Comparison of ENCODE assay signal across 20 cellular contexts in the genomic region with DNA sequence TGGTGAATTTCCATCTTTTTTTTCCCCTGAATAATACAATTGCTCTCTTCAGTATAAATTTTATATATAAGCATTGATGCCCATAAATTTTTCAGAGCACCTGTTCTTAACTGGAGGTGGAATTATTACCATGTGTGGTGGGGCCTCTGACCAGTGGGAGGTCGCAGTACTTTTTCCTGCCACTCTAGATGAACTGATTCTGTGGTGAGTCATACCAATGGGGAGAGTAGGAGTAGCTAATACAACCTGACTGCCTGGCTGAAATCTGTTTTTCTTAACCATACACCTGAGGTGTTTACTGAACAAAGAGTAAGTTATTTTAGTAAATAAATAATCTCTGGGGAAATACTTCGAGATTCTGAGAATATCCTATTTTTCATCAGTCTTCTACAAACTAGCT.
"Had no signal": no experiment of that assay in that cellular context is flagged by ENCODE, and none has a peak within 500 bp of the region (broad histone marks: within the 10 kb centered on the region; RNA-seq: fewer than 3 reads in every experiment).

No MANE protein-coding gene starts in this region.

- DNase-seq: cortex of kidney; dorsolateral prefrontal cortex; effector CD8-positive, alpha-beta T cell; glutamatergic neuron; left ventricle myocardium inferior; mesenchymal stem cell; naive B cell; retina; right lobe of liver; spleen; stimulated activated CD4-positive, alpha-beta T cell treated with anti-CD3 and anti-CD28 coated beads, Interleukin-15, amount 100 ng/mL, for 24 hours; stimulated activated CD4-positive, alpha-beta T cell treated with anti-CD3 and anti-CD28 coated beads, Interleukin-1b, Interleukin-23, amount 100 ng/mL, for 48 hours; stimulated activated CD4-positive, alpha-beta T cell treated with anti-CD3 and anti-CD28 coated beads, Interleukin-4, amount 100 ng/mL, for 24 hours; tibial artery; upper lobe of left lung had no signal

- H3K4me3 ChIP-seq: dorsolateral prefrontal cortex, esophagus muscularis mucosa, gastroesophageal sphincter, left ventricle myocardium inferior, lung, prostate gland, right lobe of liver, spleen, tibial artery, upper lobe of left lung, vagina had no signal

- H3K36me3 ChIP-seq: esophagus muscularis mucosa, gastroesophageal sphincter, left ventricle myocardium inferior, prostate gland, right lobe of liver, spleen, tibial artery, upper lobe of left lung, vagina had no signal

- H3K27me3 ChIP-seq: esophagus muscularis mucosa, gastroesophageal sphincter, right lobe of liver, spleen, tibial artery, upper lobe of left lung, vagina had no signal
